ENCODE assay signal across 16 cellular contexts in genomic region chr2:147250652-147251356, GRCh38.
A peak's percentile ranks its signal among the peaks of the same experiment; 100 is the strongest.
DNase-seq lines count a peak whose midpoint lies in the region; ATAC-seq, FAIRE-seq and TF ChIP-seq lines count a peak whose summit lies in the region.
"Had no signal": no experiment of that assay in that cellular context is flagged by ENCODE, and none has a peak within 500 bp of the region (broad histone marks: within the 10 kb centered on the region; RNA-seq: fewer than 3 reads in every experiment).

No MANE protein-coding gene starts in this region.

- H3K9me3 ChIP-seq in GM12878 (replicated peaks; ENCODE audit: control insufficient read depth, insufficient read depth, low read length): peaks cover 4% of the 10 kb centered on the region; the same call in 2 of the 3 replicates
- H3K9me3 ChIP-seq: BE2C, gastrocnemius medialis had no signal

- FAIRE-seq in GM12878 (lab: Jason Lieb, UNC): no peak

- no peak overlapping the region for H3K4me3 ChIP-seq in GM12878
- H3K4me3 ChIP-seq: gastrocnemius medialis had no signal

- RAD21 ChIA-PET in GM12878 (lab: Charles Lee; ENCODE audit: unreplicated experiment): no interaction called here

- BruUV-seq in GM12878 (replicated peaks; lab: Mats Ljungman, UMichigan): no TSS peak

- SMC1A ChIA-PET in GM12878 (lab: Charles Lee; ENCODE audit: uncharacterized antibody, unreplicated experiment): no interaction called here

- H3K4me2 ChIP-seq in GM12878 (ENCODE audit: control insufficient read depth, insufficient read depth): no peak overlapping the region

- no peak overlapping the region for H3K27ac ChIP-seq in GM12878 (ENCODE audit: control insufficient read depth, insufficient read depth)
- H3K27ac ChIP-seq: gastrocnemius medialis had no signal

- in situ Hi-C loops in GM12878 (cut with MboI): no loop called here

- no peaks in the 10 kb centered on the region for H3K36me3 ChIP-seq in GM12878 (ENCODE audit: control insufficient read depth in 2 of 2, insufficient read depth in 2 of 2, low read length in 1 of 2)
- H3K36me3 ChIP-seq: BE2C, gastrocnemius medialis had no signal

- no peaks in the 10 kb centered on the region for H3K79me2 ChIP-seq in GM12878 (ENCODE audit: control insufficient read depth, insufficient read depth, low read length)

- CTCF ChIA-PET in GM12878 (lab: Yijun Ruan, JAX): interaction anchor here (0.7 kb wide), 1 partner anchor 52 kb away, joined by 3 read pairs; no protein-coding TSS in a partner anchor

- H3K9ac ChIP-seq in GM12878 (ENCODE audit: control insufficient read depth, insufficient read depth, low read length): no peak overlapping the region

- POLR2A ChIA-PET in GM12878 (lab: Charles Lee): no interaction called here

- WGBS in GM12878 (ENCODE audit: insufficient coverage, insufficient replicate concordance, low lambda C conversion rate, missing lambda C conversion rate): 33% methylated on average over 2 of the region's 2 CpGs

- ATAC-seq in GM18909 (IDR thresholded peaks at IDR 0.05; ENCODE audit: poor library complexity, unreplicated experiment) (peak; percentile 82), GM21737 (IDR thresholded peaks at IDR 0.05; ENCODE audit: unreplicated experiment) (peak; percentile 79), HG03108 (IDR thresholded peaks at IDR 0.05; ENCODE audit: unreplicated experiment) (peak; percentile 70), GM12878 (peak; percentile 80)
- ATAC-seq: gastrocnemius medialis, natural killer cell had no signal

- H3K4me1 ChIP-seq in GM12878 (ENCODE audit: control insufficient read depth, insufficient read depth, low read length): no peaks in the 10 kb centered on the region
- H3K4me1 ChIP-seq: BE2C had no signal

- no peak for TF ChIP-seq EP300 in GM12878 (IDR thresholded peaks at IDR 0.05; ENCODE audit: borderline replicate concordance in 1 of 2, control insufficient read depth in 1 of 2, low read depth in 2 of 2, low read length in 2 of 2)

- no peak for TF ChIP-seq POLR2A in GM12878 (IDR thresholded peaks at IDR 0.05; ENCODE audit: low read depth, low read length)

- no peak overlapping the region for H2AFZ ChIP-seq in GM12878 (ENCODE audit: control insufficient read depth, low read depth, low read length)

- no peaks in the 10 kb centered on the region for H4K20me1 ChIP-seq in GM12878 (ENCODE audit: control insufficient read depth, insufficient read depth)

- no peaks in the 10 kb centered on the region for H3K27me3 ChIP-seq in GM12878 (replicated peaks in 1 of 2; ENCODE audit: control insufficient read depth in 2 of 2, insufficient read depth in 2 of 2, low read length in 1 of 2)
- H3K27me3 ChIP-seq: BE2C, gastrocnemius medialis had no signal

- intact Hi-C loops in GM12878 (cut with micrococcal nuclease; ENCODE audit: unreplicated experiment): no loop called here

- TF ChIP-seq CTCF in GM12878 (IDR thresholded peaks at IDR 0.05 in 2 of 3, conservative IDR thresholded peaks at IDR 0.05 in 1 of 3; ENCODE audit: control insufficient read depth in 2 of 3, extremely low read depth in 1 of 3, insufficient read depth in 1 of 3, low read depth in 3 of 3, low read length in 3 of 3): no peak

- DNase-seq in GM12878 (ENCODE audit: low read depth, low spot score) (no peak), globus pallidus (ENCODE audit: low spot score) (no peak), GM03348 (ENCODE audit: low spot score) (no peak), NCI-H1105 treated with DMSO at 0.1 percent for 48 hours (lab: John Stamatoyannopoulos, UW) (no peak), NCI-H1105 (lab: John Stamatoyannopoulos, UW) (no peak)
- DNase-seq: activated effector memory CD4-positive, alpha-beta T cell treated with anti-CD3 and anti-CD28 coated beads, Interleukin-2, amount 50 U/mL, for 16 hours; aorta; BE2C; DMS 273 treated with DMSO at 0.1 percent for 48 hours; gastrocnemius medialis; natural killer cell; NCI-H774; stimulated activated CD4-positive, alpha-beta T cell treated with anti-CD3 and anti-CD28 coated beads, Interleukin-15, amount 100 ng/mL, for 24 hours had no signal

- TF ChIP-seq RAD21 in GM12878 (IDR thresholded peaks at IDR 0.05; ENCODE audit: insufficient read depth, low read depth, low read length): no peak

TF ChIP-seq in GM12878, 131 proteins besides CTCF, POLR2A, EP300 and RAD21:
- TF ChIP-seq YY1 (IDR thresholded peaks at IDR 0.05; ENCODE audit: low read depth, low read length) (no peak), IKZF2 (IDR thresholded peaks at IDR 0.05) (no peak), NR2F1 (conservative IDR thresholded peaks at IDR 0.05) (peak; percentile 53; the same call in 1 of the 2 replicates), SMC3 (IDR thresholded peaks at IDR 0.05; ENCODE audit: borderline replicate concordance, low read length) (no peak)
